Comparison of ENCODE assay signal across 8 cellular contexts in the genomic region with DNA sequence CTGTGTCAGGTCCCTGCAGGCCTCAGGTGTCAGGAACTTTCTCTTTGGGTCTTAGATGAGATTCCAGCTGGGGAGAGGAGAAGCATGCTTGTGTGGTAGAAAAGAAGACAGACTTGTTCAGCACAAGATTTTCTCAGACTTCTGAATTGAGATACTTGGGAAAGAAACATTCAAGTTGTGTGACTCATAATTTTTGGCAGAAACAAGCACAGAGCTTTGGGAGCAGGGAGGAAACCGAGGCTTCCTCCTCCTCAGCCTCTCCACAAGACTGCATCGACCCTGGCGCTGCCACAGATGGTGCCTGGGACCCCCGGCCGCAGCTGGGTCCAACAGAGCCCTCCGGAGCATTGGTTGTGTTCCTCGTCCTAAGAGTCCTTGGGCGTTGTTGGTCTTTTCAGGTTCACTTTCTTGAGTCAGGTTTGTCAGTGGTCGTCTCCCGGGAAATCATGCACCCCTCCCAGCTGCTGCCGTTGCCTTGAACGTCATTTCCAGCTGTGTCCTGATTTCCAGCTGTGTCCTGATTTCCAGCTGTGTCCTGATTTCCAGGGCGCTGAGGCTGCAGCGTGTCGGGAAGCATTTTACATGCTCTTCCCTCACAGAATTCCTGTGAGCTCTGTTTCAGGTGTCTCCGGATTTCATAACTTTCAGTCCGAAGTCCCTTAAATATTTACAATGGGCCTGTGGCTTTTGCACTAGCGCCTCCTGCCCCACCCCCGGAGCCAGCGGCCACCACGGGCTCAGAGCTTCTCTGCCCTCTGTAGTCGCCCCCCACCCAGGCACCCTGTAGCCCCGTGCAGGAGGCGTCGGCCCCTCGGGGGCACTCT.
A peak's percentile ranks its signal among the peaks of the same experiment; 100 is the strongest.
DNase-seq lines count a peak whose midpoint lies in the region; ATAC-seq and TF ChIP-seq lines count a peak whose summit lies in the region.

No MANE protein-coding gene starts in this region.

- H3K36me3 Mint-ChIP-seq in endodermal cell (ENCODE audit: low read depth): peaks cover 48% of the 10 kb centered on the region
- H3K36me3 Mint-ChIP-seq in natural killer cell: no peaks in the 10 kb centered on the region

- 89 to 92% methylated on average over 22 to 26 of the region's 26 CpGs for WGBS in endodermal cell (ENCODE audit: insufficient coverage in 1 of 2, insufficient read length in 1 of 2), 2 experiments

- H3K4me1 ChIP-seq in endodermal cell (ENCODE audit: control insufficient read depth, insufficient read depth, low read length): peaks cover 9% of the 10 kb centered on the region

- DNase-seq in A172 (ENCODE audit: low spot score) (peak; percentile 88), LHCN-M2 (ENCODE audit: low read depth) (peak; percentile 82), endodermal cell (no peak), myocyte (ENCODE audit: low read depth) (peak; percentile 66), natural killer cell (no peak), NCI-H1105 (lab: John Stamatoyannopoulos, UW) (no peak)

- H3K27me3 ChIP-seq in endodermal cell (ENCODE audit: control insufficient read depth, insufficient read depth, low read length, poor library complexity, severe bottlenecking): no peaks in the 10 kb centered on the region

- H3K9ac ChIP-seq in endodermal cell (ENCODE audit: extremely low read depth, low read length, poor library complexity, severe bottlenecking): no peak overlapping the region

- H3K4me1 Mint-ChIP-seq in endodermal cell (peaks cover 18% of the 10 kb centered on the region), natural killer cell (peaks cover 0 to 2% of the 10 kb centered on the region in 2 donors)

- H3K4me3 Mint-ChIP-seq in endodermal cell (no peak overlapping the region), natural killer cell (no peak overlapping the region)

- no peak overlapping the region for H3K27ac ChIP-seq in endodermal cell (ENCODE audit: low read depth, low read length)

- H3K9me3 ChIP-seq in endodermal cell (ENCODE audit: control insufficient read depth, low read length): no peaks in the 10 kb centered on the region

- no peaks in the 10 kb centered on the region for H3K9me3 Mint-ChIP-seq in endodermal cell
- H3K9me3 Mint-ChIP-seq in natural killer cell: no peaks in the 10 kb centered on the region

- peaks cover 58% of the 10 kb centered on the region for H3K36me3 ChIP-seq in endodermal cell (ENCODE audit: control insufficient read depth, insufficient read depth, low read length)

- ATAC-seq in natural killer cell: no peak
- ATAC-seq in HG03469 (IDR thresholded peaks at IDR 0.05; ENCODE audit: unreplicated experiment): no peak
- ATAC-seq in GM19467 (IDR thresholded peaks at IDR 0.05; ENCODE audit: unreplicated experiment): no peak

- H3K27ac Mint-ChIP-seq in endodermal cell: peak overlapping the region; percentile 67
- no peak overlapping the region for H3K27ac Mint-ChIP-seq in natural killer cell

- no peak for TF ChIP-seq CTCF in endodermal cell (conservative IDR thresholded peaks at IDR 0.05)
- TF ChIP-seq CTCF in natural killer cell (IDR thresholded peaks at IDR 0.05): no peak

- H3K4me3 ChIP-seq in endodermal cell (ENCODE audit: low read length): no peak overlapping the region

- intact Hi-C loops in natural killer cell (cut with micrococcal nuclease): no loop called here

- H3K27me3 Mint-ChIP-seq in endodermal cell (ENCODE audit: insufficient read depth) (no peaks in the 10 kb centered on the region), natural killer cell (ENCODE audit: low read depth in 2 of 2) (no peaks in the 10 kb centered on the region)

Comparison
In these comparisons a context has a peak if more than half of its experiments do, and no peak if none do; other contexts are left out.
1. DNase-seq: peak in A172 (single experiment), LHCN-M2 (single experiment) and myocyte (single experiment); none in endodermal cell (single experiment), natural killer cell (single experiment) and NCI-H1105 (single experiment).